13 cellular contexts compared by ENCODE assay signal in genomic region chr13:78045916-78046315, GRCh38.
A peak's percentile ranks its signal among the peaks of the same experiment; 100 is the strongest.
DNase-seq lines count a peak whose midpoint lies in the region; ATAC-seq lines count a peak whose summit lies in the region.
"Had no signal": no experiment of that assay in that cellular context is flagged by ENCODE, and none has a peak within 500 bp of the region (broad histone marks: within the 10 kb centered on the region; RNA-seq: fewer than 3 reads in every experiment).

No MANE protein-coding gene starts in this region.

- DNase-seq in left ventricle myocardium superior (no peak), cerebellum (ENCODE audit: low spot score) (no peak)
- DNase-seq in stimulated activated naive CD8-positive, alpha-beta T cell treated with anti-CD3 and anti-CD28 coated beads, Interleukin-15, Interleukin-2, amounts not matched to agents 100 U/mL and 50 U/mL, for 24 hours: no peak
- DNase-seq in activated CD4-positive, alpha-beta T cell treated with anti-CD3 and anti-CD28 coated beads for 4 hours: no peak
- DNase-seq: activated naive CD8-positive, alpha-beta T cell treated with anti-CD3 and anti-CD28 coated beads for 36 hours; CD8-positive, alpha-beta T cell; MG63; naive B cell; NCI-H2227 treated with DMSO at 0.1 percent for 48 hours; thyroid gland had no signal

- intact Hi-C loops in left ventricle myocardium superior (cut with micrococcal nuclease): no loop called here

- ATAC-seq in GM19351 (IDR thresholded peaks at IDR 0.05; ENCODE audit: unreplicated experiment) (peak; percentile 15), GM21825 (IDR thresholded peaks at IDR 0.05; ENCODE audit: unreplicated experiment) (peak; percentile 22), HG03139 (IDR thresholded peaks at IDR 0.05; ENCODE audit: unreplicated experiment) (peak; percentile 32), left ventricle myocardium superior (peak; percentile 55)
- no peak for ATAC-seq in stimulated activated naive CD8-positive, alpha-beta T cell treated with anti-CD3 and anti-CD28 coated beads, Interleukin-15, Interleukin-2, amounts not matched to agents 100 U/mL and 50 U/mL, for 24 hours
- ATAC-seq: CD8-positive, alpha-beta T cell had no signal
